ENCODE assay signal across 19 cellular contexts in the genomic region with DNA sequence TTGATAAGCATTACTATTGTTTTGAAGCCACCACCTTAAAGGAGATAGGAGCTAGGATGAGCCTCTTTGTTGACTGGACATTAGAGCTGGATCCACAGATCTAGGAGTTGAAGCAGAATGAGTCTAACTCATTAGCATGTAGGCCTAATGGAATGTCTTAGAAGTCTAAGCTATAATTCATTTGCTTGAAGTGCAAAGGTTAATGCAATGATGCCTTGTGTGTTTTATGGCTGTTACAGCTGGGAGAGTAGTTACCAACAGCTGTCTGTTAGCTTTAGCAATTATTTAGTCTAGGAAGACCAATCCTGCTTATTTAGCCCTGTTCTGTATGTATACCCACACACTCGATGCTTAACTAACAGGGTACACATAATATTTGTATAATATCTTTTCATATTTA.
DNase-seq lines count a peak whose midpoint lies in the region; ATAC-seq, FAIRE-seq and TF ChIP-seq lines count a peak whose summit lies in the region.
"Had no signal": no experiment of that assay in that cellular context is flagged by ENCODE, and none has a peak within 500 bp of the region (broad histone marks: within the 10 kb centered on the region; RNA-seq: fewer than 3 reads in every experiment).

No MANE protein-coding gene starts in this region.

- no peak overlapping the region for H4K91ac ChIP-seq in IMR-90 (ENCODE audit: insufficient read depth, low read depth, low read length)

- in situ Hi-C loops in IMR-90 (cut with MboI; ENCODE audit: low sequenced_read_pairs): no loop called here

- no peaks in the 10 kb centered on the region for H3K27me3 ChIP-seq in IMR-90 (ENCODE audit: control insufficient read depth, insufficient read depth, low read length)
- no peaks in the 10 kb centered on the region for H3K27me3 ChIP-seq in small intestine (ENCODE audit: control insufficient read depth in 2 of 2, insufficient read depth in 2 of 2, low read length in 2 of 2)
- no peaks in the 10 kb centered on the region for H3K27me3 ChIP-seq in thyroid gland
- H3K27me3 ChIP-seq: BE2C had no signal

- H3K4me3 ChIP-seq in IMR-90 (ENCODE audit: insufficient read depth, low read depth, low read length) (no peak overlapping the region), small intestine (ENCODE audit: low read depth in 1 of 2, low read length in 2 of 2) (no peak overlapping the region), thyroid gland (replicated peaks in 1 of 3) (no peak overlapping the region)

- no peaks in the 10 kb centered on the region for H3K79me1 ChIP-seq in IMR-90 (ENCODE audit: low read depth in 1 of 2, low read length in 2 of 2)

- H3K4me1 ChIP-seq in IMR-90 (ENCODE audit: control insufficient read depth, insufficient read depth, low read length) (peaks cover 5% of the 10 kb centered on the region; the same call in 1 of the 2 replicates), small intestine (ENCODE audit: control insufficient read depth in 2 of 2, insufficient read depth in 1 of 2, low read depth in 1 of 2, low read length in 1 of 2) (peaks cover 0 to 4% of the 10 kb centered on the region in 2 donors), thyroid gland (no peaks in the 10 kb centered on the region)

- no peak overlapping the region for H3K56ac ChIP-seq in IMR-90 (ENCODE audit: extremely low read depth, insufficient read depth, low read length)

- H2BK15ac ChIP-seq in IMR-90 (ENCODE audit: low read depth, low read length): no peak overlapping the region

- H3K4ac ChIP-seq in IMR-90 (ENCODE audit: low read depth, low read length): no peak overlapping the region

- H3K4me2 ChIP-seq in IMR-90 (ENCODE audit: low read depth, low read length): no peak overlapping the region

- H4K8ac ChIP-seq in IMR-90 (ENCODE audit: low read depth in 2 of 2, low read length in 2 of 2): no peak overlapping the region

- no peak overlapping the region for H3K27ac ChIP-seq in IMR-90 (ENCODE audit: insufficient read depth, low read length)
- no peak overlapping the region for H3K27ac ChIP-seq in small intestine (ENCODE audit: low read depth in 1 of 2, low read length in 1 of 2)
- no peak overlapping the region for H3K27ac ChIP-seq in thyroid gland

- H2BK120ac ChIP-seq in IMR-90 (ENCODE audit: low read depth, low read length): no peak overlapping the region

- H3K18ac ChIP-seq in IMR-90 (ENCODE audit: low read depth, low read length): peak overlapping the region; percentile 9; the same call in 1 of the 2 replicates

- no peaks in the 10 kb centered on the region for H4K20me1 ChIP-seq in IMR-90 (ENCODE audit: insufficient read depth, low read length)

- no peak overlapping the region for H3K23ac ChIP-seq in IMR-90 (ENCODE audit: low read depth, low read length)

- no peak overlapping the region for H4K5ac ChIP-seq in IMR-90 (ENCODE audit: low read depth, low read length)

- peak; percentile 15; the same call in 1 of the 2 replicates for ATAC-seq in IMR-90 (ENCODE audit: low read depth)

- CTCF ChIA-PET in IMR-90 (lab: Yijun Ruan, JAX): no interaction called here

- no peaks in the 10 kb centered on the region for H3K9me3 ChIP-seq in IMR-90 (ENCODE audit: control insufficient read depth, insufficient read depth, low read length)
- H3K9me3 ChIP-seq in small intestine (ENCODE audit: control insufficient read depth, low read depth): no peaks in the 10 kb centered on the region
- H3K9me3 ChIP-seq in thyroid gland: no peaks in the 10 kb centered on the region
- H3K9me3 ChIP-seq: BE2C had no signal

- POLR2A ChIA-PET in IMR-90 (lab: Charles Lee; ENCODE audit: unreplicated experiment): no interaction called here

- BruUV-seq in IMR-90 (replicated peaks; lab: Mats Ljungman, UMichigan): no TSS peak

- dilution Hi-C loops in IMR-90 (cut with HindIII; ENCODE audit: low sequenced_read_pairs, unreplicated experiment): no loop called here

- no peak overlapping the region for H2BK5ac ChIP-seq in IMR-90 (ENCODE audit: low read depth, low read length, poor library complexity, severe bottlenecking)

- no peaks in the 10 kb centered on the region for H3K9me1 ChIP-seq in IMR-90 (ENCODE audit: insufficient read depth, low read length)

- FAIRE-seq in small intestine (lab: Jason Lieb, UNC): no peak
- FAIRE-seq: A204.1, G401.6, GM12891, GM19239, H1, HTR-8/SVneo had no signal

- TF ChIP-seq POLR2A in IMR-90 (IDR thresholded peaks at IDR 0.05; ENCODE audit: low read depth, low read length) (no peak), thyroid gland (IDR thresholded peaks at IDR 0.05) (no peak)

- no peak overlapping the region for H2AK5ac ChIP-seq in IMR-90 (ENCODE audit: low read depth, low read length)

- H3K36me3 ChIP-seq in IMR-90 (ENCODE audit: control insufficient read depth, insufficient read depth, low read length) (no peaks in the 10 kb centered on the region), small intestine (ENCODE audit: control insufficient read depth in 2 of 2, insufficient read depth in 2 of 2, low read length in 2 of 2) (no peaks in the 10 kb centered on the region), thyroid gland (no peaks in the 10 kb centered on the region)
- H3K36me3 ChIP-seq: BE2C had no signal

- no peak overlapping the region for H3K14ac ChIP-seq in IMR-90 (replicated peaks; ENCODE audit: low read depth, low read length)

- WGBS in IMR-90 (ENCODE audit: extremely low coverage in 2 of 2, insufficient read length in 1 of 2), 2 experiments: no CpG with 5 or more reads among the region's 1 CpG
- WGBS in small intestine, 3 donors: 10 to 36% (median 26%) methylated on average over 1 of the region's 1 CpG
- WGBS in thyroid gland, 2 donors: 74 to 79% methylated on average over 1 of the region's 1 CpG

- H2BK20ac ChIP-seq in IMR-90 (ENCODE audit: low read depth, low read length): no peak overlapping the region

- H3K9ac ChIP-seq in IMR-90 (ENCODE audit: low read depth, low read length): no peak overlapping the region

- TF ChIP-seq RAD21 in IMR-90 (IDR thresholded peaks at IDR 0.05; ENCODE audit: low read length): no peak

- intact Hi-C loops in IMR-90 (cut with micrococcal nuclease): no loop called here
- intact Hi-C loops in thyroid gland (cut with DNase I): no loop called here

- DNase-seq in IMR-90: no peak
- DNase-seq in NCI-H69 (lab: John Stamatoyannopoulos, UW): peak; percentile 5
- DNase-seq in left kidney (ENCODE audit: low read depth, low spot score): peak; percentile 86
- DNase-seq in small intestine: peak; percentile 80
- no peak for DNase-seq in thyroid gland
- DNase-seq in middle frontal gyrus (ENCODE audit: extremely low spot score, low spot score): no peak
- DNase-seq: ACHN; BE2C; C1 segment of cervical spinal cord; CD4-positive, CD25-positive, alpha-beta regulatory T cell; CD8-positive, alpha-beta memory T cell; COR-L47; H9 had no signal

- H2AK9ac ChIP-seq in IMR-90 (replicated peaks; ENCODE audit: low read depth, low read length, poor library complexity): no peak overlapping the region

- H2AFZ ChIP-seq in IMR-90 (replicated peaks; ENCODE audit: low read length, poor library complexity): no peak overlapping the region

- no peak for TF ChIP-seq CTCF in IMR-90 (conservative IDR thresholded peaks at IDR 0.05; ENCODE audit: low read depth, low read length)
- no peak for TF ChIP-seq CTCF in thyroid gland (IDR thresholded peaks at IDR 0.05)

TF ChIP-seq in IMR-90, 13 proteins besides CTCF, POLR2A, EP300 and RAD21:
- no peak for TF ChIP-seq RFX5 (IDR thresholded peaks at IDR 0.05; ENCODE audit: low read depth, low read length)
- no peak for TF ChIP-seq BHLHE40 (IDR thresholded peaks at IDR 0.05; ENCODE audit: low read depth, low read length)
- no peak for TF ChIP-seq MAZ (IDR thresholded peaks at IDR 0.05; ENCODE audit: borderline replicate concordance, low read depth, low read length)
- TF ChIP-seq SMC3 (IDR thresholded peaks at IDR 0.05; ENCODE audit: low read depth, low read length): no peak
- TF ChIP-seq ELK1 (IDR thresholded peaks at IDR 0.05; ENCODE audit: borderline replicate concordance, low read depth, low read length): no peak
- no peak for TF ChIP-seq CHD1 (IDR thresholded peaks at IDR 0.05; ENCODE audit: low read depth, low read length)
- TF ChIP-seq MAFK (IDR thresholded peaks at IDR 0.05; ENCODE audit: low read depth, low read length): no peak
- no peak for TF ChIP-seq MXI1 (IDR thresholded peaks at IDR 0.05; ENCODE audit: borderline replicate concordance, low read depth, low read length)
- TF ChIP-seq RCOR1 (IDR thresholded peaks at IDR 0.05; ENCODE audit: insufficient replicate concordance, low read length): no peak

Comparison
In these comparisons a context has a peak if more than half of its experiments do, and no peak if none do; other contexts are left out.
1. DNase-seq: peak in NCI-H69 (single experiment), left kidney (single experiment) and small intestine (single experiment); none in IMR-90 (single experiment), thyroid gland (0 of 2) and middle frontal gyrus (single experiment).